ENCODE assay signal across 29 cellular contexts in the genomic region with DNA sequence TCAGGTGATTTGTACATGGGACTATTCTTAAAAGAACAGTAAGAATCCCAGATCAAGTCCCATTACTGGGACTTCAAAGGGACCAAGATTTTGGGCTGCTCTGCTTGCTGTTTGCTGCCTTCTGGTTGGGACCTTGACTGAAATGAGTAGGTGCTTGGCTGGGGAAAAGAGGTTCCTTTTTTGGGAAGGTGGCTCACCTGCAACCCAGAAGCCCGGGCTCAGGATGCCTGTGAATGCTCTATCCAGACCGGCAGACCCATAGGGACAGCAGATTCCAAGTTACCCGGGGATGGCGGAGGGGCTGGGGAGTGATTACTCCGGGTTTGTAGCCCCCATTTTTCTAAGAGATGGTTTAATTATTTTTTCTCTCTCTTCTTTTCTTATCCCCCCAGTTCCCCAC.
"Had no signal": no experiment of that assay in that cellular context is flagged by ENCODE, and none has a peak within 500 bp of the region (broad histone marks: within the 10 kb centered on the region; RNA-seq: fewer than 3 reads in every experiment).

No MANE protein-coding gene starts in this region.

- H3K4me1 Mint-ChIP-seq: activated CD4-positive, alpha-beta T cell treated with anti-CD3 and anti-CD28 coated beads for 36 hours; activated CD4-positive, alpha-beta T cell treated with anti-CD3 and anti-CD28 coated beads, Interleukin-2, amount 10 ng/mL, durations not matched to agents 24 days and 14 days; activated CD8-positive, alpha-beta memory T cell treated with anti-CD3 and anti-CD28 coated beads, Interleukin-2, amount 10 ng/mL, durations not matched to agents 7 days and 5 days; activated naive CD4-positive, alpha-beta T cell treated with anti-CD3 and anti-CD28 coated beads, Interleukin-2, amount 50 U/mL, for 24 hours; activated naive CD8-positive, alpha-beta T cell treated with anti-CD3 and anti-CD28 coated beads for 36 hours; activated naive CD8-positive, alpha-beta T cell treated with anti-CD3 and anti-CD28 coated beads, Interleukin-2, amount 50 U/mL, for 24 hours had no signal

- H3K27ac Mint-ChIP-seq: activated CD4-positive, alpha-beta memory T cell treated with anti-CD3 and anti-CD28 coated beads for 36 hours; activated CD4-positive, alpha-beta T cell treated with anti-CD3 and anti-CD28 coated beads for 36 hours; activated CD4-positive, alpha-beta T cell treated with anti-CD3 and anti-CD28 coated beads, Interleukin-2, amount 10 ng/mL, durations not matched to agents 24 days and 14 days; activated CD8-positive, alpha-beta memory T cell treated with anti-CD3 and anti-CD28 coated beads, Interleukin-2, amount 10 ng/mL, durations not matched to agents 7 days and 5 days; activated CD8-positive, alpha-beta T cell treated with anti-CD3 and anti-CD28 coated beads, Interleukin-2, amount 10 ng/mL, durations not matched to agents 7 days and 5 days; activated naive CD4-positive, alpha-beta T cell treated with anti-CD3 and anti-CD28 coated beads for 36 hours; activated naive CD4-positive, alpha-beta T cell treated with anti-CD3 and anti-CD28 coated beads, Interleukin-2, amount 50 U/mL, for 24 hours; activated naive CD8-positive, alpha-beta T cell treated with anti-CD3 and anti-CD28 coated beads for 36 hours; activated naive CD8-positive, alpha-beta T cell treated with anti-CD3 and anti-CD28 coated beads, Interleukin-2, amount 50 U/mL, for 24 hours; activated T-helper 1 cell treated with anti-CD3 and anti-CD28 coated beads, Interleukin-12 subunit alpha, Interleukin-12 subunit beta, Interleukin-2, Interleukin-4 antibody, amounts not matched to agents 30 ng/mL and 10 ng/mL and 1 ng/mL, durations not matched to agents 14 hours and 24 hours and 36 hours; activated T-helper 2 cell treated with anti-CD3 and anti-CD28 coated beads, Interferon-gamma antibody, Interleukin-2, Interleukin-4, amounts not matched to agents 10 μg/mL and 5 μg/mL and 100 μg/mL, durations not matched to agents 14 hours and 24 hours and 36 hours had no signal

- H3K4me3 ChIP-seq: adrenal gland, body of pancreas, esophagus squamous epithelium, gastroesophageal sphincter had no signal

- H3K36me3 Mint-ChIP-seq: activated CD4-positive, alpha-beta memory T cell treated with anti-CD3 and anti-CD28 coated beads for 36 hours; activated CD8-positive, alpha-beta memory T cell treated with anti-CD3 and anti-CD28 coated beads, Interleukin-2, amount 10 ng/mL, durations not matched to agents 7 days and 5 days; activated naive CD4-positive, alpha-beta T cell treated with anti-CD3 and anti-CD28 coated beads, Interleukin-2, amount 50 U/mL, for 24 hours had no signal

- H3K9me3 ChIP-seq: adrenal gland had no signal

- H3K4me1 ChIP-seq: adrenal gland, body of pancreas had no signal

- H3K27ac ChIP-seq: adrenal gland, body of pancreas, esophagus squamous epithelium, gastroesophageal sphincter had no signal

- DNase-seq: activated CD4-positive, alpha-beta memory T cell treated with anti-CD3 and anti-CD28 coated beads for 36 hours; activated CD4-positive, alpha-beta T cell treated with anti-CD3 and anti-CD28 coated beads for 36 hours; activated CD4-positive, alpha-beta T cell treated with anti-CD3 and anti-CD28 coated beads, Interleukin-2, amount 10 ng/mL, durations not matched to agents 24 days and 14 days; activated CD4-positive, CD25-positive, alpha-beta regulatory T cell; activated CD4-positive, CD25-positive, alpha-beta regulatory T cell treated with anti-CD3 and anti-CD28 coated beads, Interleukin-2, amount 50 U/mL, for 72 hours; activated CD8-positive, alpha-beta memory T cell treated with anti-CD3 and anti-CD28 coated beads, Interleukin-2, amount 10 ng/mL, durations not matched to agents 7 days and 5 days; activated CD8-positive, alpha-beta memory T cell treated with anti-CD3 and anti-CD28 coated beads, Interleukin-2, amount 50 U/mL, for 4 hours; activated CD8-positive, alpha-beta T cell treated with anti-CD3 and anti-CD28 coated beads, Interleukin-2, amount 10 ng/mL, durations not matched to agents 7 days and 5 days; activated effector memory CD4-positive, alpha-beta T cell treated with anti-CD3 and anti-CD28 coated beads, Interleukin-2, amount 50 U/mL, for 16 hours; activated naive CD4-positive, alpha-beta T cell treated with anti-CD3 and anti-CD28 coated beads for 36 hours; activated naive CD8-positive, alpha-beta T cell treated with anti-CD3 and anti-CD28 coated beads for 36 hours; activated naive CD8-positive, alpha-beta T cell treated with anti-CD3 and anti-CD28 coated beads, Interleukin-2, amount 50 U/mL, for 24 hours; activated T-cell treated with anti-CD3 and anti-CD28 coated beads, Interleukin-2, amount 50 U/mL, for 1 hour; activated T-cell treated with anti-CD3 and anti-CD28 coated beads, Interleukin-2, amount 50 U/mL, for 48 hours; amygdala; aorta; body of pancreas; caudate nucleus; effector memory CD4-positive, alpha-beta T cell; erythroblast; esophagus squamous epithelium; foreskin melanocyte; T-helper 2 cell had no signal

- ATAC-seq: activated CD4-positive, alpha-beta T cell treated with anti-CD3 and anti-CD28 coated beads for 36 hours; activated CD8-positive, alpha-beta memory T cell treated with anti-CD3 and anti-CD28 coated beads, Interleukin-2, amount 10 ng/mL, durations not matched to agents 7 days and 5 days; activated CD8-positive, alpha-beta T cell treated with anti-CD3 and anti-CD28 coated beads, Interleukin-2, amount 10 ng/mL, durations not matched to agents 7 days and 5 days; activated naive CD8-positive, alpha-beta T cell treated with anti-CD3 and anti-CD28 coated beads, Interleukin-2, amount 50 U/mL, for 24 hours; body of pancreas; gastroesophageal sphincter had no signal

- H3K27me3 ChIP-seq: body of pancreas, gastroesophageal sphincter had no signal

- FAIRE-seq: colon had no signal

- H3K4me3 Mint-ChIP-seq: activated CD4-positive, alpha-beta memory T cell treated with anti-CD3 and anti-CD28 coated beads for 36 hours; activated CD4-positive, alpha-beta T cell treated with anti-CD3 and anti-CD28 coated beads for 36 hours; activated CD4-positive, alpha-beta T cell treated with anti-CD3 and anti-CD28 coated beads, Interleukin-2, amount 10 ng/mL, durations not matched to agents 24 days and 14 days; activated CD8-positive, alpha-beta memory T cell treated with anti-CD3 and anti-CD28 coated beads, Interleukin-2, amount 10 ng/mL, durations not matched to agents 7 days and 5 days; activated CD8-positive, alpha-beta T cell treated with anti-CD3 and anti-CD28 coated beads, Interleukin-2, amount 10 ng/mL, durations not matched to agents 7 days and 5 days; activated naive CD4-positive, alpha-beta T cell treated with anti-CD3 and anti-CD28 coated beads for 36 hours; activated naive CD4-positive, alpha-beta T cell treated with anti-CD3 and anti-CD28 coated beads, Interleukin-2, amount 50 U/mL, for 24 hours; activated naive CD8-positive, alpha-beta T cell treated with anti-CD3 and anti-CD28 coated beads for 36 hours; activated naive CD8-positive, alpha-beta T cell treated with anti-CD3 and anti-CD28 coated beads, Interleukin-2, amount 50 U/mL, for 24 hours; activated T-helper 1 cell treated with anti-CD3 and anti-CD28 coated beads, Interleukin-12 subunit alpha, Interleukin-12 subunit beta, Interleukin-2, Interleukin-4 antibody, amounts not matched to agents 30 ng/mL and 10 ng/mL and 1 ng/mL, durations not matched to agents 14 hours and 24 hours and 36 hours had no signal

- H3K9me3 Mint-ChIP-seq: activated CD4-positive, alpha-beta memory T cell treated with anti-CD3 and anti-CD28 coated beads for 36 hours; activated CD4-positive, alpha-beta T cell treated with anti-CD3 and anti-CD28 coated beads, Interleukin-2, amount 10 ng/mL, durations not matched to agents 24 days and 14 days; activated naive CD4-positive, alpha-beta T cell treated with anti-CD3 and anti-CD28 coated beads for 36 hours; activated naive CD4-positive, alpha-beta T cell treated with anti-CD3 and anti-CD28 coated beads, Interleukin-2, amount 50 U/mL, for 24 hours; activated T-helper 2 cell treated with anti-CD3 and anti-CD28 coated beads, Interferon-gamma antibody, Interleukin-2, Interleukin-4, amounts not matched to agents 10 μg/mL and 5 μg/mL and 100 μg/mL, durations not matched to agents 14 hours and 24 hours and 36 hours had no signal

- H3K36me3 ChIP-seq: adrenal gland, esophagus squamous epithelium had no signal
